8 cellular contexts compared by ENCODE assay signal in genomic region chr5:132386644-132387286, GRCh38. TPM values are rescaled to one million over a fixed set of nuclear protein-coding genes. Genes with fewer than 3 reads are reported as not detected.
DNase-seq lines count a peak whose midpoint lies in the region; ATAC-seq and TF ChIP-seq lines count a peak whose summit lies in the region.

No MANE protein-coding gene starts in this region.

- CTCF ChIA-PET in HEK293T (lab: Yijun Ruan, JAX): interaction anchor here (1.2 to 2.2 kb wide), 4 partner anchors 8 to 114 kb away, joined by 3 to 19 read pairs (median 3); no protein-coding TSS in a partner anchor

- no peak overlapping the region for H3K4me3 Mint-ChIP-seq in central memory CD8-positive, alpha-beta T cell

- peaks cover 49% of the 10 kb centered on the region for H3K4me1 Mint-ChIP-seq in central memory CD8-positive, alpha-beta T cell

- no peaks in the 10 kb centered on the region for H3K27me3 Mint-ChIP-seq in central memory CD8-positive, alpha-beta T cell

- DNase-seq in NCI-H1417 (lab: John Stamatoyannopoulos, UW): peak; percentile 16 to 55 (median 40)
- no peak for DNase-seq in NCI-H1417 treated with DMSO at 0.1 percent for 48 hours (lab: John Stamatoyannopoulos, UW)
- DNase-seq in HEK293T (ENCODE audit: extremely low spot score): peak; percentile 48
- peak; percentile 23 for DNase-seq in NCI-H1092 treated with DMSO at 0.1 percent for 48 hours (lab: John Stamatoyannopoulos, UW)
- DNase-seq in central memory CD8-positive, alpha-beta T cell (ENCODE audit: low spot score in 2 of 2): peak; percentile 67 to 70
- DNase-seq in left colon: peak; percentile 80 to 81
- DNase-seq in stimulated activated CD4-positive, alpha-beta T cell treated with anti-CD3 and anti-CD28 coated beads, Interleukin-2, amount 100 ng/mL, for 24 hours: peak; percentile 76 to 78

- peak; percentile 91 to 94 for ATAC-seq in activated CD4-positive, CD25-positive, alpha-beta regulatory T cell treated with anti-CD3 and anti-CD28 coated beads, Interleukin-2, amount 50 U/mL, for 24 hours
- peak; percentile 87 for ATAC-seq in central memory CD8-positive, alpha-beta T cell (replicated peaks; ENCODE audit: extremely low read depth, poor library complexity, severe bottlenecking)
- ATAC-seq in left colon: peak; percentile 78

- peaks cover 8% of the 10 kb centered on the region for H3K36me3 Mint-ChIP-seq in central memory CD8-positive, alpha-beta T cell (ENCODE audit: insufficient read depth)

- H3K9me3 Mint-ChIP-seq in central memory CD8-positive, alpha-beta T cell: no peaks in the 10 kb centered on the region

- no peak overlapping the region for H3K27ac Mint-ChIP-seq in central memory CD8-positive, alpha-beta T cell (ENCODE audit: low read depth)

- POLR2A ChIA-PET in HEK293T (lab: Yijun Ruan, JAX): interaction anchor here (1.0 kb wide), 1 partner anchor 93 kb away, joined by 3 read pairs; the partner anchor contains the start of gene SLC22A4

- intact Hi-C loops in left colon (cut with DNase I, micrococcal nuclease): loop anchor here (2.0 to 10.0 kb wide), 3 partner anchors 114 to 438 kb away; no protein-coding TSS in a partner anchor

TF ChIP-seq in HEK293T, 16 proteins besides CTCF, POLR2A, EP300 and RAD21:
- TF ChIP-seq HDGF (IDR thresholded peaks at IDR 0.05; ENCODE audit: borderline replicate concordance) (no peak), FOXM1 (IDR thresholded peaks at IDR 0.05; ENCODE audit: borderline replicate concordance) (no peak), NFRKB (IDR thresholded peaks at IDR 0.05) (no peak)

RNA-seq across cellular contexts. Expression of gene SLC22A5, which starts 17.3 kb away (rescaled TPM):
- 10 to 100 TPM; 35.2 to 59.3 TPM for total RNA-seq in left colon
